In genomic region chr11:65649656-65650546, GRCh38 we compare ENCODE assay signal across 18 cellular contexts. TPM values are rescaled to one million over a fixed set of nuclear protein-coding genes. Genes with fewer than 3 reads are reported as not detected.
A peak's percentile ranks its signal among the peaks of the same experiment; 100 is the strongest.
DNase-seq lines count a peak whose midpoint lies in the region; ATAC-seq and TF ChIP-seq lines count a peak whose summit lies in the region.
"Had no signal": no experiment of that assay in that cellular context is flagged by ENCODE, and none has a peak within 500 bp of the region (broad histone marks: within the 10 kb centered on the region; RNA-seq: fewer than 3 reads in every experiment).

No MANE protein-coding gene starts in this region.

- POLR2A ChIA-PET in WTC11 (lab: Charles Lee), result interaction anchor here (1.0 to 1.4 kb wide), 2 partner anchors 11 kb away, joined by 3 to 4 read pairs; no protein-coding TSS in a partner anchor

- no peaks in the 10 kb centered on the region for H3K27me3 Mint-ChIP-seq in chondrocyte (ENCODE audit: low read depth)
- H3K27me3 Mint-ChIP-seq in natural killer cell (ENCODE audit: low read depth in 2 of 2), result no peaks in the 10 kb centered on the region
- no peaks in the 10 kb centered on the region for H3K27me3 Mint-ChIP-seq in type B pancreatic cell
- H3K27me3 Mint-ChIP-seq in WTC11 (ENCODE audit: low read depth), result peaks cover 3% of the 10 kb centered on the region; the same call in 1 of the 2 replicates

- no peaks in the 10 kb centered on the region for H3K9me3 Mint-ChIP-seq in chondrocyte (ENCODE audit: low read depth)
- no peaks in the 10 kb centered on the region for H3K9me3 Mint-ChIP-seq in natural killer cell
- H3K9me3 Mint-ChIP-seq in type B pancreatic cell, result no peaks in the 10 kb centered on the region
- H3K9me3 Mint-ChIP-seq in WTC11, result no peaks in the 10 kb centered on the region
- H3K9me3 Mint-ChIP-seq: activated T-cell treated with anti-CD3 and anti-CD28 coated beads, Interleukin-2, amount 50 U/mL, for 72 hours had no signal

- H3K27ac Mint-ChIP-seq in chondrocyte (ENCODE audit: unreplicated experiment), result peak overlapping the region; percentile 51
- peak overlapping the region; percentile 97 to 99 for H3K27ac Mint-ChIP-seq in natural killer cell
- H3K27ac Mint-ChIP-seq in type B pancreatic cell, result peak overlapping the region; percentile 99
- no peak overlapping the region for H3K27ac Mint-ChIP-seq in WTC11
- H3K27ac Mint-ChIP-seq: activated T-cell treated with anti-CD3 and anti-CD28 coated beads, Interleukin-2, amount 50 U/mL, for 72 hours had no signal

- DNase-seq in Right ventricle myocardium inferior (ENCODE audit: missing footprints), result peak; percentile 57
- DNase-seq in left ventricle myocardium superior, result no peak
- DNase-seq in chondrocyte (ENCODE audit: low spot score), result peak; percentile 57
- peak; percentile 16 for DNase-seq in natural killer cell
- DNase-seq in type B pancreatic cell (ENCODE audit: extremely low spot score, unreplicated experiment), result no peak
- no peak for DNase-seq in WTC11 (ENCODE audit: low spot score)
- DNase-seq in activated CD4-positive, alpha-beta T cell treated with anti-CD3 and anti-CD28 coated beads, Interleukin-2, amount 50 U/mL, for 1 hour, result no peak
- no peak for DNase-seq in NCI-H146 treated with DMSO at 0.1 percent for 48 hours (lab: John Stamatoyannopoulos, UW; ENCODE audit: unreplicated experiment)
- DNase-seq: activated CD4-positive, alpha-beta T cell treated with anti-CD3 and anti-CD28 coated beads for 1 hour; activated T-cell treated with anti-CD3 and anti-CD28 coated beads, Interleukin-2, amount 50 U/mL, for 72 hours; DMS 273 treated with DMSO at 0.1 percent for 48 hours; KBM-7; NCI-H1417; PC-3; stimulated activated CD4-positive, alpha-beta T cell treated with anti-CD3 and anti-CD28 coated beads, Interleukin-4, amount 100 ng/mL, for 4 hours; stimulated activated naive CD4-positive, alpha-beta T cell; T-helper 1 cell had no signal

- intact Hi-C loops in Right ventricle myocardium inferior (cut with DNase I), result loop anchor here (5.0 kb wide), 2 partner anchors 78 to 207 kb away; partner anchors contain the start of genes CFL1, FAM89B and ZNRD2
- intact Hi-C loops in left ventricle myocardium superior (cut with micrococcal nuclease), result no loop called here
- intact Hi-C loops in natural killer cell (cut with micrococcal nuclease), result loop anchor here (5.0 kb wide), 1 partner anchor 33 kb away; the partner anchor contains the start of gene PCNX3

- peaks cover 34% of the 10 kb centered on the region for H3K4me1 Mint-ChIP-seq in chondrocyte (ENCODE audit: low read depth)
- H3K4me1 Mint-ChIP-seq in natural killer cell, result peaks cover 40 to 54% of the 10 kb centered on the region in 2 donors
- H3K4me1 Mint-ChIP-seq in type B pancreatic cell (ENCODE audit: unreplicated experiment), result peaks cover 23% of the 10 kb centered on the region
- H3K4me1 Mint-ChIP-seq in WTC11, result peaks cover 21% of the 10 kb centered on the region

- CTCF ChIA-PET in WTC11 (lab: Charles Lee), result interaction anchor here (0.6 to 5.0 kb wide), 5 partner anchors 12 to 43 kb away, joined by 3 to 23 read pairs (median 3); partner anchors contain the start of gene SIPA1

- H3K4me3 Mint-ChIP-seq in chondrocyte (ENCODE audit: unreplicated experiment) (no peak overlapping the region), natural killer cell (peak overlapping the region; percentile 45), type B pancreatic cell (no peak overlapping the region), WTC11 (no peak overlapping the region; the same call in 1 of the 2 replicates)
- H3K4me3 Mint-ChIP-seq: activated T-cell treated with anti-CD3 and anti-CD28 coated beads, Interleukin-2, amount 50 U/mL, for 72 hours had no signal

- no peak for ATAC-seq in Right ventricle myocardium inferior
- no peak for ATAC-seq in left ventricle myocardium superior
- no peak for ATAC-seq in natural killer cell
- no peak for ATAC-seq in WTC11
- ATAC-seq: activated T-cell treated with anti-CD3 and anti-CD28 coated beads, Interleukin-2, amount 50 U/mL, for 72 hours; PC-3 had no signal

- H3K36me3 Mint-ChIP-seq in chondrocyte (ENCODE audit: low read depth) (peaks cover 1% of the 10 kb centered on the region), natural killer cell (peaks cover under 1% of the 10 kb centered on the region), type B pancreatic cell (peaks cover 4% of the 10 kb centered on the region), WTC11 (peaks cover 5% of the 10 kb centered on the region; the same call in 1 of the 2 replicates)

- TF ChIP-seq CTCF in chondrocyte (IDR thresholded peaks at IDR 0.05), result no peak
- TF ChIP-seq CTCF in natural killer cell (IDR thresholded peaks at IDR 0.05), result no peak
- no peak for TF ChIP-seq CTCF in type B pancreatic cell (conservative IDR thresholded peaks at IDR 0.05)
- no peak for TF ChIP-seq CTCF in WTC11 (IDR thresholded peaks at IDR 0.05)

TF ChIP-seq in WTC11, 78 proteins besides CTCF, POLR2A, EP300 and RAD21:
- no peak for TF ChIP-seq ZNF263 (CRISPR knock-in tag; IDR thresholded peaks at IDR 0.05; ENCODE audit: low read depth)
- TF ChIP-seq ARID4B (CRISPR knock-in tag; IDR thresholded peaks at IDR 0.05; ENCODE audit: borderline replicate concordance), result no peak

RNA-seq across cellular contexts. Expression of gene SIPA1, which starts 12.0 kb away (rescaled TPM):
- total RNA-seq in Right ventricle myocardium inferior, result 28.2 TPM
- 32.0 TPM for total RNA-seq in left ventricle myocardium superior
- 22.7 to 33.3 TPM (median 27.4 TPM) in 3 replicates for total RNA-seq in chondrocyte
- total RNA-seq in natural killer cell, result 100 to 1,000 TPM; 520 to 776 (median 743) TPM
- 26.5 and 26.8 TPM in 2 replicates for total RNA-seq in type B pancreatic cell (ENCODE audit: low replicate concordance)
- 63.3 to 71.7 TPM (median 65.4 TPM) in 3 replicates for total RNA-seq in WTC11 (2021)

RNA-seq across cellular contexts. Expression of gene RELA, which starts 12.8 kb away (rescaled TPM):
- 36.7 TPM for total RNA-seq in Right ventricle myocardium inferior
- total RNA-seq in left ventricle myocardium superior, result 40.1 TPM
- 65.3 to 73.6 TPM (median 72.7 TPM) in 3 replicates for total RNA-seq in chondrocyte
- total RNA-seq in natural killer cell, result 100 to 1,000 TPM; 319 to 380 (median 338) TPM
- total RNA-seq in type B pancreatic cell (ENCODE audit: low replicate concordance), result 64.8 and 80.0 TPM in 2 replicates
- total RNA-seq in WTC11 (2021), result 26.3 to 35.1 TPM (median 29.0 TPM) in 3 replicates

RNA-seq across cellular contexts. Expression of gene PCNX3, which starts 34.3 kb away (rescaled TPM):
- total RNA-seq in Right ventricle myocardium inferior, result 12.4 TPM
- total RNA-seq in left ventricle myocardium superior, result 11.8 TPM
- 32.6 to 57.7 TPM (median 36.3 TPM) in 3 replicates for total RNA-seq in chondrocyte
- total RNA-seq in natural killer cell, result 100 to 1,000 TPM; 101 to 105 (median 102) TPM
- total RNA-seq in type B pancreatic cell (ENCODE audit: low replicate concordance), result 44.9 and 49.2 TPM in 2 replicates
- total RNA-seq in WTC11 (2021), result 44.6 to 51.6 TPM (median 45.8 TPM) in 3 replicates

RNA-seq across cellular contexts. Expression of gene MAP3K11, which starts 35.9 kb away (rescaled TPM):
- total RNA-seq in Right ventricle myocardium inferior, result 40.0 TPM
- 39.0 TPM for total RNA-seq in left ventricle myocardium superior
- total RNA-seq in chondrocyte, result 30.2 to 34.6 TPM (median 31.6 TPM) in 3 replicates
- total RNA-seq in natural killer cell, result 10 to 100 TPM; 85.3 to 94.5 (median 94.0) TPM
- total RNA-seq in type B pancreatic cell (ENCODE audit: low replicate concordance), result 56.7 and 61.9 TPM in 2 replicates
- 46.1 to 56.1 TPM (median 52.8 TPM) in 3 replicates for total RNA-seq in WTC11 (2021)

RNA-seq across cellular contexts. Expression of gene KCNK7, which starts 54.3 kb away (rescaled TPM):
- total RNA-seq in Right ventricle myocardium inferior (0.43 TPM), left ventricle myocardium superior (0.94 TPM), chondrocyte (0.22 to 0.44 TPM in 2 of 3 replicates, not detected in the other), natural killer cell (10 to 100 TPM in 1 of 3 donors, 1 to 10 TPM in 2; 6.3 to 11.2 (median 7.1) TPM), type B pancreatic cell (ENCODE audit: low replicate concordance) (0.36 and 1.1 TPM in 2 replicates), WTC11 (2021) (1.4 to 2.1 TPM (median 2.0 TPM) in 3 replicates)
- total RNA-seq: NCI-H460 had no signal

Comparison
In these comparisons a context has a peak if more than half of its experiments do, and no peak if none do; other contexts are left out.
1. DNase-seq: peak in Right ventricle myocardium inferior (single experiment), chondrocyte (single experiment) and natural killer cell (single experiment); none in left ventricle myocardium superior (single experiment), type B pancreatic cell (single experiment), WTC11 (single experiment), activated CD4-positive, alpha-beta T cell treated with anti-CD3 and anti-CD28 coated beads, Interleukin-2, amount 50 U/mL, for 1 hour (single experiment) and NCI-H146 treated with DMSO at 0.1 percent for 48 hours (single experiment).